In genomic region chr2:120012771-120013568, GRCh38 we compare ENCODE assay signal across 8 cellular contexts. TPM values are rescaled to one million over a fixed set of nuclear protein-coding genes. Genes with fewer than 3 reads are reported as not detected.
DNase-seq lines count a peak whose midpoint lies in the region; FAIRE-seq and TF ChIP-seq lines count a peak whose summit lies in the region.

Gene EPB41L5, plus strand, starts transcription at chr2:120013077. Its CDS starts 6,008 bp downstream, at chr2:120019085.

- no peak for TF ChIP-seq POLR2A in endothelial cell of umbilical vein (IDR thresholded peaks at IDR 0.05; ENCODE audit: low read depth, low read length)

- DNase-seq in COLO668 (lab: John Stamatoyannopoulos, UW; ENCODE audit: unreplicated experiment) (peak; percentile 98), GM20000 (ENCODE audit: low spot score) (peak; percentile 93), HS-5 (ENCODE audit: low read depth) (peak; percentile 67), NOMO-1 treated with DMSO at 0.1 percent for 48 hours (lab: John Stamatoyannopoulos, UW; ENCODE audit: unreplicated experiment) (peak; percentile 80), endothelial cell of umbilical vein (ENCODE audit: low read depth, low spot score) (peak; percentile 90), middle frontal gyrus (ENCODE audit: extremely low spot score, low spot score) (peak; percentile 87)
- peak; percentile 51 for DNase-seq in activated CD8-positive, alpha-beta memory T cell treated with anti-CD3 and anti-CD28 coated beads, Interleukin-2, amount 50 U/mL, for 24 hours (ENCODE audit: extremely low read depth)
- peak; percentile 60 to 71 for DNase-seq in stimulated activated CD8-positive, alpha-beta memory T cell treated with anti-CD3 and anti-CD28 coated beads, Interleukin-2, amount 100 ng/mL, for 1 hour (ENCODE audit: low read depth in 2 of 2)

- peaks cover 24% of the 10 kb centered on the region for H3K4me1 ChIP-seq in endothelial cell of umbilical vein (ENCODE audit: control insufficient read depth, extremely low read depth, insufficient read depth, low read length)

- no TSS peak for BruUV-seq in endothelial cell of umbilical vein (replicated peaks; lab: Mats Ljungman, UMichigan)

- intact Hi-C loops in endothelial cell of umbilical vein (cut with micrococcal nuclease), result loop anchor here (2.0 to 10.0 kb wide), 6 partner anchors 96 to 310 kb away; partner anchors contain the start of gene PTPN4

- H3K9me1 ChIP-seq in endothelial cell of umbilical vein (replicated peaks; ENCODE audit: control insufficient read depth, extremely low read depth, insufficient read depth, low read length), result no peaks in the 10 kb centered on the region

- no peaks in the 10 kb centered on the region for H3K36me3 ChIP-seq in endothelial cell of umbilical vein (ENCODE audit: control insufficient read depth in 2 of 2, extremely low read depth in 1 of 2, insufficient read depth in 2 of 2, low read length in 2 of 2)

- H2AFZ ChIP-seq in endothelial cell of umbilical vein (ENCODE audit: low read depth, low read length), result peak within 1 kb of the TSS; percentile 94

- peak; percentile 81 for FAIRE-seq in endothelial cell of umbilical vein (lab: Jason Lieb, UNC)

- H3K27me3 ChIP-seq in endothelial cell of umbilical vein (ENCODE audit: control insufficient read depth in 2 of 2, insufficient read depth in 2 of 2, low read length in 2 of 2), result no peaks in the 10 kb centered on the region

- H3K9ac ChIP-seq in endothelial cell of umbilical vein (replicated peaks; ENCODE audit: extremely low read depth, insufficient read depth, low read length), result peak within 1 kb of the TSS; percentile 73

- no peaks in the 10 kb centered on the region for H3K9me3 ChIP-seq in endothelial cell of umbilical vein (replicated peaks; ENCODE audit: control insufficient read depth, insufficient read depth, low read length)

- H3K27ac ChIP-seq in endothelial cell of umbilical vein (ENCODE audit: insufficient read depth, low read depth, low read length), result peak within 1 kb of the TSS; percentile 30

- H4K20me1 ChIP-seq in endothelial cell of umbilical vein (replicated peaks; ENCODE audit: control insufficient read depth, extremely low read depth, insufficient read depth, low read length), result no peaks in the 10 kb centered on the region

- CTCF ChIA-PET in endothelial cell of umbilical vein (lab: Charles Lee), result interaction anchor here (0.7 to 1.9 kb wide), 9 partner anchors 16 to 668 kb away, joined by 3 to 11 read pairs (median 4); partner anchors contain the start of gene TMEM177

- peak within 1 kb of the TSS; percentile 35 to 88 (median 46) for H3K4me3 ChIP-seq in endothelial cell of umbilical vein (replicated peaks in 1 of 3; ENCODE audit: insufficient read depth in 1 of 3, low read depth in 1 of 3, low read length in 3 of 3)

- H3K4me2 ChIP-seq in endothelial cell of umbilical vein (ENCODE audit: insufficient read depth, low read length), result peak within 1 kb of the TSS; percentile 98

- POLR2A ChIA-PET in endothelial cell of umbilical vein (lab: Charles Lee), result interaction anchor here (0.6 to 0.7 kb wide), 2 partner anchors 22 to 29 kb away, joined by 3 to 9 read pairs; no protein-coding TSS in a partner anchor

- dilution Hi-C loops in endothelial cell of umbilical vein (cut with MboI; ENCODE audit: extremely low pct_ligation_motif_present, low sequenced_read_pairs), result no loop called here

- TF ChIP-seq CTCF in GM20000 (IDR thresholded peaks at IDR 0.05; ENCODE audit: extremely low read depth, missing control alignments) (no peak), endothelial cell of umbilical vein (IDR thresholded peaks at IDR 0.05; ENCODE audit: extremely low read depth in 1 of 2, insufficient read depth in 1 of 2, low read depth in 1 of 2, low read length in 2 of 2) (no peak)

- no peaks in the 10 kb centered on the region for H3K79me2 ChIP-seq in endothelial cell of umbilical vein (ENCODE audit: control insufficient read depth, insufficient read depth, low read length)

TF ChIP-seq in endothelial cell of umbilical vein, 7 proteins besides CTCF, POLR2A, EP300 and RAD21:
- TF ChIP-seq POLR2AphosphoS5 (IDR thresholded peaks at IDR 0.05; ENCODE audit: insufficient read depth, low read depth, low read length), result peak; percentile 65
- TF ChIP-seq MAX (IDR thresholded peaks at IDR 0.05; ENCODE audit: insufficient read depth, insufficient read length), result peak; percentile 78
- no peak for TF ChIP-seq JUN (IDR thresholded peaks at IDR 0.05; ENCODE audit: borderline replicate concordance, insufficient read depth, insufficient read length, low read depth)
- peak; percentile 2 for TF ChIP-seq FOS (IDR thresholded peaks at IDR 0.05; ENCODE audit: borderline replicate concordance, insufficient read depth, low read length)
- no peak for TF ChIP-seq GATA2 (IDR thresholded peaks at IDR 0.05; ENCODE audit: insufficient read depth, insufficient read length, low read depth, low read length)

RNA-seq across cellular contexts. Expression of gene EPB41L5, which starts in this region (rescaled TPM):
- 13.6 and 15.1 TPM in 2 replicates for total RNA-seq in endothelial cell of umbilical vein
- 5.8 and 8.4 TPM in 2 replicates for polyA plus RNA-seq in endothelial cell of umbilical vein
- 7.6 and 7.7 TPM in 2 replicates for polyA plus RNA-seq in endothelial cell of umbilical vein (2011; cell fraction: cytosol; rRNA removed)
- polyA plus RNA-seq in endothelial cell of umbilical vein (2011; cell fraction: nucleus; rRNA removed), result 21.7 and 22.3 TPM in 2 replicates
- polyA plus RNA-seq in endothelial cell of umbilical vein (2012), result 9.5 and 10.4 TPM in 2 replicates
- polyA minus RNA-seq in endothelial cell of umbilical vein, result 24.2 and 25.2 TPM in 2 replicates
- 1.0 TPM for polyA minus RNA-seq in endothelial cell of umbilical vein (2011; cell fraction: cytosol; rRNA and poly(A)+ RNA removed)
- 54.3 and 70.9 TPM in 2 replicates for polyA minus RNA-seq in endothelial cell of umbilical vein (2011; cell fraction: nucleus; rRNA and poly(A)+ RNA removed)

Comparison
In these comparisons a context has a peak if more than half of its experiments do, and no peak if none do; other contexts are left out.
1. Peak in every context shown above with its lines: DNase-seq, H3K4me3 ChIP-seq and H3K27ac ChIP-seq.